In the genomic region with DNA sequence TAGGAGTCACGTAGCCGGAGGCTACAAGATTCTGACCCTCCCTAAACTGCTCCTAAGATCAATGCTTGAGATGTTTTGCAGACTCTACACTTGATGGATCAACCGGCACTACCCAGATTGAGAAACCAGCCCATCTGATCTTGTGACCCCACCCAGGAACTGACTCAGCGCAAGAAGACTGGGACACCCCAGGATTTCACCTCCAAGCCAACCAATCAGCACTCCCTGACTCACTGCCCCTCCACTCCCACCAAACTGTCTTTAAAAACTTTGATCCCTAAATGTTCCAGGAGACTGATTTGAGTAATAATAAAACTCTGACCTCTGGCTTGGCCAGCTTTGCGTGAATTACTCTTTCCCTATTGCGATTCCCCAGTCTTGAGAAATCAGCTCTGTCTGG, we compare ENCODE assay signal across 25 cellular contexts.
DNase-seq lines count a peak whose midpoint lies in the region; ATAC-seq and TF ChIP-seq lines count a peak whose summit lies in the region.
"Had no signal": no experiment of that assay in that cellular context is flagged by ENCODE, and none has a peak within 500 bp of the region (broad histone marks: within the 10 kb centered on the region; RNA-seq: fewer than 3 reads in every experiment).

No MANE protein-coding gene starts in this region.

- H2AFZ ChIP-seq in mammary epithelial cell (ENCODE audit: low read depth, low read length): no peak overlapping the region

- H3K36me3 ChIP-seq in mammary epithelial cell (ENCODE audit: insufficient read depth, low read length) (no peaks in the 10 kb centered on the region), left lung (no peaks in the 10 kb centered on the region)
- H3K36me3 ChIP-seq: tibial artery had no signal

- DNase-seq in Caki2 (ENCODE audit: low read depth) (peak; percentile 69), M059J (ENCODE audit: low read depth) (peak; percentile 14), mammary epithelial cell (peak; percentile 42), left lung (peak in 1 of 2 donors; percentile 37), OCI-M2 (lab: John Stamatoyannopoulos, UW; ENCODE audit: unreplicated experiment) (no peak), HPDE6-E6E7 (ENCODE audit: extremely low spot score) (no peak), activated gamma-delta T cell (lab: John Stamatoyannopoulos, UW) (no peak)
- DNase-seq: ACHN; activated CD4-positive, alpha-beta T cell treated with anti-CD3 and anti-CD28 coated beads, Interleukin-2, amount 10 ng/mL, durations not matched to agents 24 days and 14 days; activated T-cell treated with anti-CD3 and anti-CD28 coated beads, Interleukin-2, amount 50 U/mL, for 4 hours; caudate nucleus; cortex of kidney; DMS153; effector memory CD8-positive, alpha-beta T cell; HCEC 1CT; head of caudate nucleus; kidney; midbrain; naive B cell; NCI-H146; stimulated activated CD4-positive, alpha-beta T cell treated with anti-CD3 and anti-CD28 coated beads, Interleukin-4, amount 100 ng/mL, for 24 hours; T-cell; tibial artery had no signal

- CTCF ChIA-PET in mammary epithelial cell (lab: Charles Lee; ENCODE audit: low non-redundant PET): no interaction called here

- in situ Hi-C loops in Caki2 (cut with HindIII; ENCODE audit: low pct_unique_long_range_greater_than_20kb, low sequenced_read_pairs) (no loop called here), mammary epithelial cell (cut with MboI; ENCODE audit: low sequenced_read_pairs in 2 of 2) (no loop called here)

- H3K27me3 ChIP-seq in mammary epithelial cell (ENCODE audit: insufficient read depth, low read length): no peaks in the 10 kb centered on the region
- no peaks in the 10 kb centered on the region for H3K27me3 ChIP-seq in left lung
- H3K27me3 ChIP-seq: tibial artery had no signal

- H3K9me3 ChIP-seq in mammary epithelial cell (replicated peaks; ENCODE audit: insufficient read depth, low read length) (no peaks in the 10 kb centered on the region), left lung (no peaks in the 10 kb centered on the region)
- H3K9me3 ChIP-seq: tibial artery had no signal

- WGBS in mammary epithelial cell (ENCODE audit: low coverage, missing lambda C conversion rate): 100% methylated on average over 5 of the region's 6 CpGs

- no peaks in the 10 kb centered on the region for H4K20me1 ChIP-seq in mammary epithelial cell (ENCODE audit: insufficient read depth, low read length)

- H3K4me3 ChIP-seq in mammary epithelial cell (replicated peaks in 1 of 3; ENCODE audit: insufficient read depth in 1 of 3, low read depth in 2 of 3, low read length in 3 of 3): no peak overlapping the region
- H3K4me3 ChIP-seq in left lung: no peak overlapping the region
- H3K4me3 ChIP-seq: tibial artery had no signal

- H3K27ac ChIP-seq in mammary epithelial cell (ENCODE audit: insufficient read depth, low read depth, low read length) (no peak overlapping the region), left lung (peak overlapping the region in 1 of 2 donors; percentile 78)
- H3K27ac ChIP-seq: tibial artery had no signal

- no TSS peak for BruUV-seq in mammary epithelial cell (replicated peaks; lab: Mats Ljungman, UMichigan)

- no peaks in the 10 kb centered on the region for H3K4me1 ChIP-seq in mammary epithelial cell (ENCODE audit: insufficient read depth, low read length)
- H3K4me1 ChIP-seq in left lung: peaks cover 0 to 3% of the 10 kb centered on the region in 2 donors
- H3K4me1 ChIP-seq: tibial artery had no signal

- intact Hi-C loops in mammary epithelial cell (cut with micrococcal nuclease): no loop called here
- intact Hi-C loops in left lung (cut with DNase I): no loop called here

- no peak overlapping the region for H3K9ac ChIP-seq in mammary epithelial cell (ENCODE audit: insufficient read depth, low read length)

- ATAC-seq in left lung (peak; percentile 39), GM18502 (IDR thresholded peaks at IDR 0.05; ENCODE audit: poor library complexity, unreplicated experiment) (no peak)
- ATAC-seq: activated T-cell treated with anti-CD3 and anti-CD28 coated beads, Interleukin-2, amount 50 U/mL, for 4 hours; effector memory CD8-positive, alpha-beta T cell; T-cell; WTC11 had no signal

- TF ChIP-seq CTCF in mammary epithelial cell (conservative IDR thresholded peaks at IDR 0.05 in 1 of 2, IDR thresholded peaks at IDR 0.05 in 1 of 2; ENCODE audit: extremely low read depth in 1 of 2, insufficient read depth in 1 of 2, low read depth in 1 of 2, low read length in 2 of 2): no peak
- TF ChIP-seq CTCF in left lung (IDR thresholded peaks at IDR 0.05): no peak

- dilution Hi-C loops in mammary epithelial cell (cut with HindIII; ENCODE audit: low sequenced_read_pairs): no loop called here

- H3K79me2 ChIP-seq in mammary epithelial cell (ENCODE audit: insufficient read depth, low read length): no peaks in the 10 kb centered on the region

- H3K4me2 ChIP-seq in mammary epithelial cell (ENCODE audit: insufficient read depth, low read depth, low read length): no peak overlapping the region

Comparison
In these comparisons a context has a peak if more than half of its experiments do, and no peak if none do; other contexts are left out.
1. DNase-seq: peak in Caki2 (single experiment), M059J (single experiment) and mammary epithelial cell (single experiment); none in OCI-M2 (single experiment), HPDE6-E6E7 (single experiment) and activated gamma-delta T cell (single experiment).